Comparison of ENCODE assay signal across 8 cellular contexts in genomic region chr16:648786-649589, GRCh38. TPM values are rescaled to one million over a fixed set of nuclear protein-coding genes. Genes with fewer than 3 reads are reported as not detected.
A peak's percentile ranks its signal among the peaks of the same experiment; 100 is the strongest.
DNase-seq lines count a peak whose midpoint lies in the region; ATAC-seq and TF ChIP-seq lines count a peak whose summit lies in the region.

Gene WDR90 (plus strand): TSS chr16:649365. CDS start chr16:649417, 52 bp downstream.

- TF ChIP-seq CTCF in prostate gland (IDR thresholded peaks at IDR 0.05): peak in 1 of 4 experiments; percentile 28

- peak; percentile 39 for ATAC-seq in GM18499 (IDR thresholded peaks at IDR 0.05; ENCODE audit: insufficient read depth, unreplicated experiment)
- peak; percentile 70 for ATAC-seq in HG02943 (IDR thresholded peaks at IDR 0.05; ENCODE audit: low read depth, unreplicated experiment)
- ATAC-seq in left ventricle myocardium superior: peak; percentile 83

- H3K9me3 ChIP-seq in prostate gland: no peaks in the 10 kb centered on the region

- under 1% methylated on average over 68 of the region's 90 CpGs for WGBS in prostate gland

- no peaks in the 10 kb centered on the region for H3K36me3 ChIP-seq in prostate gland

- H3K27ac ChIP-seq in prostate gland: peak within 1 kb of the TSS; percentile 74 to 89

- intact Hi-C loops in left ventricle myocardium superior (cut with micrococcal nuclease) (no loop called here), prostate gland (cut with DNase I) (no loop called here)

- DNase-seq in NCI-H187 (lab: John Stamatoyannopoulos, UW): peak; percentile 74 to 95
- peak; percentile 83 to 94 (median 86) for DNase-seq in T-helper 2 cell
- peak; percentile 63 to 97 (median 85) for DNase-seq in amygdala (lab: John Stamatoyannopoulos, UW)
- peak; percentile 97 for DNase-seq in left ventricle myocardium superior
- peak; percentile 91 for DNase-seq in prostate gland (ENCODE audit: low spot score)
- peak; percentile 95 for DNase-seq in ureter (ENCODE audit: low spot score)

- peaks cover 18% of the 10 kb centered on the region for H3K4me1 ChIP-seq in prostate gland (replicated peaks)

- peak within 1 kb of the TSS; percentile 52 to 77 for H3K4me3 ChIP-seq in prostate gland

- no peaks in the 10 kb centered on the region for H3K27me3 ChIP-seq in prostate gland (replicated peaks; ENCODE audit: insufficient read depth)

- peak; percentile 43 for TF ChIP-seq POLR2A in prostate gland (IDR thresholded peaks at IDR 0.05)

RNA-seq across cellular contexts. Expression of gene WDR90, which starts in this region (rescaled TPM):
- total RNA-seq in left ventricle myocardium superior (10.9 TPM), prostate gland (10 to 100 TPM; 36.8 to 60.4 TPM), ureter (53.3 TPM)

Comparison
In these comparisons a context has a peak if more than half of its experiments do, and no peak if none do; other contexts are left out.
1. Peak in every context shown above with its lines: DNase-seq, ATAC-seq, H3K4me3 ChIP-seq and H3K27ac ChIP-seq.